19 cellular contexts compared by ENCODE assay signal in genomic region chrX:123274796-123275195, GRCh38.
DNase-seq lines count a peak whose midpoint lies in the region; ATAC-seq, FAIRE-seq and TF ChIP-seq lines count a peak whose summit lies in the region.
"Had no signal": no experiment of that assay in that cellular context is flagged by ENCODE, and none has a peak within 500 bp of the region (broad histone marks: within the 10 kb centered on the region; RNA-seq: fewer than 3 reads in every experiment).

No MANE protein-coding gene starts in this region.

- H3K4me3 ChIP-seq in A549: no peak overlapping the region
- H3K4me3 ChIP-seq in PC-3 (ENCODE audit: low read length): no peak overlapping the region
- H3K4me3 ChIP-seq in brain microvascular endothelial cell (ENCODE audit: low read depth, low read length): no peak overlapping the region
- no peak overlapping the region for H3K4me3 ChIP-seq in fibroblast of the aortic adventitia (ENCODE audit: low read depth, low read length)
- H3K4me3 ChIP-seq: BLaER1 treated with 17β-estradiol and CSF1 and Interleukin-3, amounts not matched to agents 10 nM and 100 nM had no signal

- TF ChIP-seq CTCF in A549 (IDR thresholded peaks at IDR 0.05) (no peak), PC-3 (conservative IDR thresholded peaks at IDR 0.05; ENCODE audit: low read depth, low read length) (no peak), brain microvascular endothelial cell (IDR thresholded peaks at IDR 0.05; ENCODE audit: low read depth, low read length, missing control alignments) (no peak), fibroblast of the aortic adventitia (IDR thresholded peaks at IDR 0.05; ENCODE audit: insufficient read depth, low read length) (no peak)

- H4K20me1 ChIP-seq in PC-3 (ENCODE audit: low read length): no peaks in the 10 kb centered on the region
- H4K20me1 ChIP-seq: BLaER1 treated with 17β-estradiol and CSF1 and Interleukin-3, amounts not matched to agents 10 nM and 100 nM had no signal

- in situ Hi-C loops in brain microvascular endothelial cell (cut with HindIII; ENCODE audit: low pct_ligation_motif_present, low sequenced_read_pairs): no loop called here

- intact Hi-C loops in PC-3 (cut with micrococcal nuclease): no loop called here

- TF ChIP-seq RAD21 in A549 (conservative IDR thresholded peaks at IDR 0.05 in 1 of 2, IDR thresholded peaks at IDR 0.05 in 1 of 2): no peak

- no peak overlapping the region for H3K9ac ChIP-seq in PC-3 (ENCODE audit: low read length)
- H3K9ac ChIP-seq: BLaER1 treated with 17β-estradiol and CSF1 and Interleukin-3, amounts not matched to agents 10 nM and 100 nM had no signal

- no peak overlapping the region for H3K4me2 ChIP-seq in A549
- no peak overlapping the region for H3K4me2 ChIP-seq in PC-3 (ENCODE audit: low read length)
- H3K4me2 ChIP-seq: BLaER1 treated with 17β-estradiol and CSF1 and Interleukin-3, amounts not matched to agents 10 nM and 100 nM had no signal

- POLR2A ChIA-PET in A549 (lab: Yijun Ruan, JAX): no interaction called here
- POLR2A ChIA-PET in PC-3 (lab: Charles Lee; ENCODE audit: unreplicated experiment): no interaction called here

- H3K36me3 ChIP-seq in PC-3 (ENCODE audit: low read depth, low read length): no peaks in the 10 kb centered on the region
- no peaks in the 10 kb centered on the region for H3K36me3 ChIP-seq in brain microvascular endothelial cell (replicated peaks)
- H3K36me3 ChIP-seq: BLaER1 treated with 17β-estradiol and CSF1 and Interleukin-3, amounts not matched to agents 10 nM and 100 nM had no signal

- TF ChIP-seq EP300 in A549 (IDR thresholded peaks at IDR 0.05): no peak

- no peak overlapping the region for H3K27ac ChIP-seq in A549
- no peak overlapping the region for H3K27ac ChIP-seq in PC-3 (ENCODE audit: low read length)
- no peak overlapping the region for H3K27ac ChIP-seq in brain microvascular endothelial cell
- H3K27ac ChIP-seq: BLaER1 treated with 17β-estradiol and CSF1 and Interleukin-3, amounts not matched to agents 10 nM and 100 nM had no signal

- H3K4me1 ChIP-seq in A549 (no peaks in the 10 kb centered on the region), PC-3 (ENCODE audit: insufficient read depth, low read length) (no peaks in the 10 kb centered on the region)
- H3K4me1 ChIP-seq: BLaER1 treated with 17β-estradiol and CSF1 and Interleukin-3, amounts not matched to agents 10 nM and 100 nM had no signal

- DNase-seq in A549 (ENCODE audit: low read depth in 1 of 2, low spot score in 1 of 2): no peak
- peak; percentile 3 for DNase-seq in PC-3
- DNase-seq in brain microvascular endothelial cell: peak; percentile 0
- peak; percentile 11 for DNase-seq in fibroblast of the aortic adventitia (ENCODE audit: low read depth)
- DNase-seq in NCI-H1436 treated with DMSO at 0.1 percent for 48 hours (lab: John Stamatoyannopoulos, UW): no peak
- DNase-seq: 8988T; ACHN; CD4-positive, CD25-positive, alpha-beta regulatory T cell; DMS 273 treated with DMSO at 0.1 percent for 48 hours; DMS79; EL; IMR-90; KBM-7 had no signal

- no peak overlapping the region for H2AFZ ChIP-seq in PC-3 (ENCODE audit: low read length)

- no TSS peak for BruUV-seq in PC-3 (replicated peaks; lab: Mats Ljungman, UMichigan)

- no peaks in the 10 kb centered on the region for H3K9me2 ChIP-seq in PC-3 (replicated peaks; ENCODE audit: low read length)

- 64% methylated on average over 2 of the region's 2 CpGs for WGBS in A549 (ENCODE audit: missing lambda C conversion rate)

- H3K9me3 ChIP-seq in A549: no peaks in the 10 kb centered on the region
- no peaks in the 10 kb centered on the region for H3K9me3 ChIP-seq in PC-3 (ENCODE audit: low read length)
- H3K9me3 ChIP-seq: BLaER1 treated with 17β-estradiol and CSF1 and Interleukin-3, amounts not matched to agents 10 nM and 100 nM had no signal

- ATAC-seq in A549 (no peak), PC-3 (peak; percentile 38; the same call in 1 of the 2 replicates), GM18505 (IDR thresholded peaks at IDR 0.05; ENCODE audit: unreplicated experiment) (no peak), GM19324 (IDR thresholded peaks at IDR 0.05; ENCODE audit: low FRiP score, unreplicated experiment) (no peak)
- ATAC-seq: HCT116 had no signal

- CTCF ChIA-PET in A549 (lab: Yijun Ruan, JAX) (no interaction called here), PC-3 (lab: Charles Lee) (no interaction called here)

- H3K79me2 ChIP-seq in PC-3 (ENCODE audit: low read length): no peaks in the 10 kb centered on the region

- H3K27me3 ChIP-seq in PC-3 (ENCODE audit: low read length): no peaks in the 10 kb centered on the region
- H3K27me3 ChIP-seq in brain microvascular endothelial cell (replicated peaks): no peaks in the 10 kb centered on the region

- H3F3A ChIP-seq in PC-3 (ENCODE audit: low read length, unreplicated experiment): no peaks in the 10 kb centered on the region

- FAIRE-seq in A549 (lab: Jason Lieb, UNC): peak; percentile 87
- FAIRE-seq: G401.6, H54 had no signal

- TF ChIP-seq POLR2A in A549 (IDR thresholded peaks at IDR 0.05; ENCODE audit: low read length) (no peak), GM18505 (IDR thresholded peaks at IDR 0.05; ENCODE audit: borderline replicate concordance, extremely low read depth, insufficient read depth, insufficient read length) (no peak)

TF ChIP-seq in A549, 52 proteins besides CTCF, POLR2A, EP300 and RAD21:
- no peak for TF ChIP-seq REST (IDR thresholded peaks at IDR 0.05)

Comparison
In these comparisons a context has a peak if more than half of its experiments do, and no peak if none do; other contexts are left out.
1. DNase-seq: peak in PC-3 (single experiment), brain microvascular endothelial cell (single experiment) and fibroblast of the aortic adventitia (single experiment); none in A549 (0 of 2) and NCI-H1436 treated with DMSO at 0.1 percent for 48 hours (single experiment).